In the genomic region with DNA sequence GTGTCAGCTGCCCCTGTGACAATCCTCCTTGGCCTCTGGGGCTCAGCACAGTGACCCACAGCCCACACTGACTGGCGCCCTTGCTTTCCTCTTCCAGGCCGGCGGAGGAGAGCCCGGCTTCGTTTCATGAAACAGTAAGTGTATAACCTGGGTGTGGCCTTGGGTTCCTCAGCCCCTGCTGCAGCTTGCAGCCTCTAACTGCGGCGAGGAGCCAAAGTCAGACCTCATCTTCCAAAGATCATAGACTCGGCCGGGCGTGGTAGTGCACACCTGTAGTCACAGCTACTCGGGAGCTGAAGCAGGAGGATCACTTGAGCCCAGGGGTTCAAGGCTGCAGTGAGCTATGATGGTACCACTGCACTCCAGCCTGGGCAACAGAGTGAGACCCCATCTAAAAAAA, we compare ENCODE assay signal across 16 cellular contexts. TPM values are rescaled to one million over a fixed set of nuclear protein-coding genes. Genes with fewer than 3 reads are reported as not detected.
"Had no signal": no experiment of that assay in that cellular context is flagged by ENCODE, and none has a peak within 500 bp of the region (broad histone marks: within the 10 kb centered on the region; RNA-seq: fewer than 3 reads in every experiment).

No MANE protein-coding gene starts in this region.

RNA-seq across cellular contexts. Expression of a gene that starts 17.0 kb away (rescaled TPM):
- total RNA-seq: hepatocyte, kidney epithelial cell, left lobe of liver, left ventricle myocardium superior, mammary epithelial cell, omental fat pad, progenitor cell of endocrine pancreas, pulmonary artery endothelial cell, renal cortical epithelial cell, right atrium auricular region, right lobe of liver, subcutaneous adipose tissue, thoracic aorta had no signal
- polyA plus RNA-seq: heart right ventricle, mammary epithelial cell, neural cell, ovary had no signal

RNA-seq across cellular contexts. Expression of a gene that starts 36.0 kb away (rescaled TPM):
- total RNA-seq: left ventricle myocardium superior had no signal
- polyA plus RNA-seq: hepatocyte had no signal
